In the genomic region with DNA sequence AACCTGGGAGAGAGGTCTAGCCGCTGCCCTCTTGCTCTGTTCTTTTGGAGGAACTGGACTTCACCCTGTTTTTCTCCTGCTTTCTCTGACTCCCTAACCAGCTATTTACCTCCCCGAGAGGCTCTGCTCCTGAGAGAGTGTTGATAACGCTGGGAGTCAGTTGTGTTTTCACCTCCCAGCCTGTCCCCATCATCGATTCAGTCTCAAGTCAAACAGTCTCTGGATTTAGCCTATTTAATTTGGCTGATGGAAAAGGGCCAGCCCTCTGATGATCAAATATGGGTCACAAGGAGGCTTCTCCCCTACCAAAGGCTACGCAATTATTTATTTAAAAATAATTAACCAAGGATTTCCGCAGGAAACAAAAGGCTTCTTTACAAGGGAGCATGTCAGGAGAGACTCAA, we compare ENCODE assay signal across 1 cellular context.
TF ChIP-seq lines count a peak whose summit lies in the region.

No MANE protein-coding gene starts in this region.

TF ChIP-seq in HepG2, 621 proteins besides CTCF, POLR2A, EP300 and RAD21 (continues in another document):
- TF ChIP-seq, protein P1, sequence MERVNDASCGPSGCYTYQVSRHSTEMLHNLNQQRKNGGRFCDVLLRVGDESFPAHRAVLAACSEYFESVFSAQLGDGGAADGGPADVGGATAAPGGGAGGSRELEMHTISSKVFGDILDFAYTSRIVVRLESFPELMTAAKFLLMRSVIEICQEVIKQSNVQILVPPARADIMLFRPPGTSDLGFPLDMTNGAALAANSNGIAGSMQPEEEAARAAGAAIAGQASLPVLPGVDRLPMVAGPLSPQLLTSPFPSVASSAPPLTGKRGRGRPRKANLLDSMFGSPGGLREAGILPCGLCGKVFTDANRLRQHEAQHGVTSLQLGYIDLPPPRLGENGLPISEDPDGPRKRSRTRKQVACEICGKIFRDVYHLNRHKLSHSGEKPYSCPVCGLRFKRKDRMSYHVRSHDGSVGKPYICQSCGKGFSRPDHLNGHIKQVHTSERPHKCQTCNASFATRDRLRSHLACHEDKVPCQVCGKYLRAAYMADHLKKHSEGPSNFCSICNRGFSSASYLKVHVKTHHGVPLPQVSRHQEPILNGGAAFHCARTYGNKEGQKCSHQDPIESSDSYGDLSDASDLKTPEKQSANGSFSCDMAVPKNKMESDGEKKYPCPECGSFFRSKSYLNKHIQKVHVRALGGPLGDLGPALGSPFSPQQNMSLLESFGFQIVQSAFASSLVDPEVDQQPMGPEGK (CRISPR knock-in tag; IDR thresholded peaks at IDR 0.05) = no peak
- TF ChIP-seq ZNF788 (CRISPR knock-in tag; IDR thresholded peaks at IDR 0.05; ENCODE audit: borderline replicate concordance) (no peak), NONO (IDR thresholded peaks at IDR 0.05) (no peak), NONO (CRISPR knock-in tag; conservative IDR thresholded peaks at IDR 0.05) (0 out of 2 replicates have a peak, but pooled peaks have one; percentile 43), PHF21A (CRISPR knock-in tag; IDR thresholded peaks at IDR 0.05) (peak; percentile 47; the same call in 1 of the 2 replicates), ZKSCAN1 (IDR thresholded peaks at IDR 0.05; ENCODE audit: low read length) (no peak), CREM (IDR thresholded peaks at IDR 0.05) (peak; percentile 55; the same call in 1 of the 2 replicates), CREM (CRISPR knock-in tag; IDR thresholded peaks at IDR 0.05) (no peak)
- TF ChIP-seq, protein P2, sequence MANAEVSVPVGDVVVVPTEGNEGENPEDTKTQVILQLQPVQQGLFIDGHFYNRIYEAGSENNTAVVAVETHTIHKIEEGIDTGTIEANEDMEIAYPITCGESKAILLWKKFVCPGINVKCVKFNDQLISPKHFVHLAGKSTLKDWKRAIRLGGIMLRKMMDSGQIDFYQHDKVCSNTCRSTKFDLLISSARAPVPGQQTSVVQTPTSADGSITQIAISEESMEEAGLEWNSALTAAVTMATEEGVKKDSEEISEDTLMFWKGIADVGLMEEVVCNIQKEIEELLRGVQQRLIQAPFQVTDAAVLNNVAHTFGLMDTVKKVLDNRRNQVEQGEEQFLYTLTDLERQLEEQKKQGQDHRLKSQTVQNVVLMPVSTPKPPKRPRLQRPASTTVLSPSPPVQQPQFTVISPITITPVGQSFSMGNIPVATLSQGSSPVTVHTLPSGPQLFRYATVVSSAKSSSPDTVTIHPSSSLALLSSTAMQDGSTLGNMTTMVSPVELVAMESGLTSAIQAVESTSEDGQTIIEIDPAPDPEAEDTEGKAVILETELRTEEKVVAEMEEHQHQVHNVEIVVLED (CRISPR knock-in tag; IDR thresholded peaks at IDR 0.05; ENCODE audit: borderline replicate concordance) = peak; percentile 30; the same call in 1 of the 2 replicates
- TF ChIP-seq, protein P3, sequence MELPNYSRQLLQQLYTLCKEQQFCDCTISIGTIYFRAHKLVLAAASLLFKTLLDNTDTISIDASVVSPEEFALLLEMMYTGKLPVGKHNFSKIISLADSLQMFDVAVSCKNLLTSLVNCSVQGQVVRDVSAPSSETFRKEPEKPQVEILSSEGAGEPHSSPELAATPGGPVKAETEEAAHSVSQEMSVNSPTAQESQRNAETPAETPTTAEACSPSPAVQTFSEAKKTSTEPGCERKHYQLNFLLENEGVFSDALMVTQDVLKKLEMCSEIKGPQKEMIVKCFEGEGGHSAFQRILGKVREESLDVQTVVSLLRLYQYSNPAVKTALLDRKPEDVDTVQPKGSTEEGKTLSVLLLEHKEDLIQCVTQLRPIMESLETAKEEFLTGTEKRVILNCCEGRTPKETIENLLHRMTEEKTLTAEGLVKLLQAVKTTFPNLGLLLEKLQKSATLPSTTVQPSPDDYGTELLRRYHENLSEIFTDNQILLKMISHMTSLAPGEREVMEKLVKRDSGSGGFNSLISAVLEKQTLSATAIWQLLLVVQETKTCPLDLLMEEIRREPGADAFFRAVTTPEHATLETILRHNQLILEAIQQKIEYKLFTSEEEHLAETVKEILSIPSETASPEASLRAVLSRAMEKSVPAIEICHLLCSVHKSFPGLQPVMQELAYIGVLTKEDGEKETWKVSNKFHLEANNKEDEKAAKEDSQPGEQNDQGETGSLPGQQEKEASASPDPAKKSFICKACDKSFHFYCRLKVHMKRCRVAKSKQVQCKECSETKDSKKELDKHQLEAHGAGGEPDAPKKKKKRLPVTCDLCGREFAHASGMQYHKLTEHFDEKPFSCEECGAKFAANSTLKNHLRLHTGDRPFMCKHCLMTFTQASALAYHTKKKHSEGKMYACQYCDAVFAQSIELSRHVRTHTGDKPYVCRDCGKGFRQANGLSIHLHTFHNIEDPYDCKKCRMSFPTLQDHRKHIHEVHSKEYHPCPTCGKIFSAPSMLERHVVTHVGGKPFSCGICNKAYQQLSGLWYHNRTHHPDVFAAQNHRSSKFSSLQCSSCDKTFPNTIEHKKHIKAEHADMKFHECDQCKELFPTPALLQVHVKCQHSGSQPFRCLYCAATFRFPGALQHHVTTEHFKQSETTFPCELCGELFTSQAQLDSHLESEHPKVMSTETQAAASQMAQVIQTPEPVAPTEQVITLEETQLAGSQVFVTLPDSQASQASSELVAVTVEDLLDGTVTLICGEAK (IDR thresholded peaks at IDR 0.05) = no peak
- TF ChIP-seq, protein P3 (CRISPR knock-in tag; IDR thresholded peaks at IDR 0.05) = no peak
- TF ChIP-seq, protein P4, sequence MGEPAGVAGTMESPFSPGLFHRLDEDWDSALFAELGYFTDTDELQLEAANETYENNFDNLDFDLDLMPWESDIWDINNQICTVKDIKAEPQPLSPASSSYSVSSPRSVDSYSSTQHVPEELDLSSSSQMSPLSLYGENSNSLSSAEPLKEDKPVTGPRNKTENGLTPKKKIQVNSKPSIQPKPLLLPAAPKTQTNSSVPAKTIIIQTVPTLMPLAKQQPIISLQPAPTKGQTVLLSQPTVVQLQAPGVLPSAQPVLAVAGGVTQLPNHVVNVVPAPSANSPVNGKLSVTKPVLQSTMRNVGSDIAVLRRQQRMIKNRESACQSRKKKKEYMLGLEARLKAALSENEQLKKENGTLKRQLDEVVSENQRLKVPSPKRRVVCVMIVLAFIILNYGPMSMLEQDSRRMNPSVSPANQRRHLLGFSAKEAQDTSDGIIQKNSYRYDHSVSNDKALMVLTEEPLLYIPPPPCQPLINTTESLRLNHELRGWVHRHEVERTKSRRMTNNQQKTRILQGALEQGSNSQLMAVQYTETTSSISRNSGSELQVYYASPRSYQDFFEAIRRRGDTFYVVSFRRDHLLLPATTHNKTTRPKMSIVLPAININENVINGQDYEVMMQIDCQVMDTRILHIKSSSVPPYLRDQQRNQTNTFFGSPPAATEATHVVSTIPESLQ (CRISPR knock-in tag; conservative IDR thresholded peaks at IDR 0.05) = no peak
- TF ChIP-seq, protein P5, sequence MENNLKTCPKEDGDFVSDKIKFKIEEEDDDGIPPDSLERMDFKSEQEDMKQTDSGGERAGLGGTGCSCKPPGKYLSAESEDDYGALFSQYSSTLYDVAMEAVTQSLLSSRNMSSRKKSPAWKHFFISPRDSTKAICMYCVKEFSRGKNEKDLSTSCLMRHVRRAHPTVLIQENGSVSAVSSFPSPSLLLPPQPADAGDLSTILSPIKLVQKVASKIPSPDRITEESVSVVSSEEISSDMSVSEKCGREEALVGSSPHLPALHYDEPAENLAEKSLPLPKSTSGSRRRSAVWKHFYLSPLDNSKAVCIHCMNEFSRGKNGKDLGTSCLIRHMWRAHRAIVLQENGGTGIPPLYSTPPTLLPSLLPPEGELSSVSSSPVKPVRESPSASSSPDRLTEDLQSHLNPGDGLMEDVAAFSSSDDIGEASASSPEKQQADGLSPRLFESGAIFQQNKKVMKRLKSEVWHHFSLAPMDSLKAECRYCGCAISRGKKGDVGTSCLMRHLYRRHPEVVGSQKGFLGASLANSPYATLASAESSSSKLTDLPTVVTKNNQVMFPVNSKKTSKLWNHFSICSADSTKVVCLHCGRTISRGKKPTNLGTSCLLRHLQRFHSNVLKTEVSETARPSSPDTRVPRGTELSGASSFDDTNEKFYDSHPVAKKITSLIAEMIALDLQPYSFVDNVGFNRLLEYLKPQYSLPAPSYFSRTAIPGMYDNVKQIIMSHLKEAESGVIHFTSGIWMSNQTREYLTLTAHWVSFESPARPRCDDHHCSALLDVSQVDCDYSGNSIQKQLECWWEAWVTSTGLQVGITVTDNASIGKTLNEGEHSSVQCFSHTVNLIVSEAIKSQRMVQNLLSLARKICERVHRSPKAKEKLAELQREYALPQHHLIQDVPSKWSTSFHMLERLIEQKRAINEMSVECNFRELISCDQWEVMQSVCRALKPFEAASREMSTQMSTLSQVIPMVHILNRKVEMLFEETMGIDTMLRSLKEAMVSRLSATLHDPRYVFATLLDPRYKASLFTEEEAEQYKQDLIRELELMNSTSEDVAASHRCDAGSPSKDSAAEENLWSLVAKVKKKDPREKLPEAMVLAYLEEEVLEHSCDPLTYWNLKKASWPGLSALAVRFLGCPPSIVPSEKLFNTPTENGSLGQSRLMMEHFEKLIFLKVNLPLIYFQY (CRISPR knock-in tag; IDR thresholded peaks at IDR 0.05; ENCODE audit: borderline replicate concordance) = no peak
- TF ChIP-seq, protein P6, sequence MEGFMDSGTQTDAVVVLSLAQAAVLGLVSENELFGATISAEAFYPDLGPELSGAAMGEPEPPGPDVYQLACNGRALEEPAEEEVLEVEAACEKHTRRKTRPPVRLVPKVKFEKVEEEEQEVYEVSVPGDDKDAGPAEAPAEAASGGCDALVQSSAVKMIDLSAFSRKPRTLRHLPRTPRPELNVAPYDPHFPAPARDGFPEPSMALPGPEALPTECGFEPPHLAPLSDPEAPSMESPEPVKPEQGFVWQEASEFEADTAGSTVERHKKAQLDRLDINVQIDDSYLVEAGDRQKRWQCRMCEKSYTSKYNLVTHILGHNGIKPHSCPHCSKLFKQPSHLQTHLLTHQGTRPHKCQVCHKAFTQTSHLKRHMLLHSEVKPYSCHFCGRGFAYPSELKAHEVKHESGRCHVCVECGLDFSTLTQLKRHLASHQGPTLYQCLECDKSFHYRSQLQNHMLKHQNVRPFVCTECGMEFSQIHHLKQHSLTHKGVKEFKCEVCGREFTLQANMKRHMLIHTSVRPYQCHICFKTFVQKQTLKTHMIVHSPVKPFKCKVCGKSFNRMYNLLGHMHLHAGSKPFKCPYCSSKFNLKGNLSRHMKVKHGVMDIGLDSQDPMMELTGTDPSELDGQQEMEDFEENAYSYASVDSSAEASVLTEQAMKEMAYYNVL (CRISPR knock-in tag; IDR thresholded peaks at IDR 0.05; ENCODE audit: borderline replicate concordance) = peak; percentile 81; the same call in 1 of the 2 replicates
- TF ChIP-seq, protein P7, sequence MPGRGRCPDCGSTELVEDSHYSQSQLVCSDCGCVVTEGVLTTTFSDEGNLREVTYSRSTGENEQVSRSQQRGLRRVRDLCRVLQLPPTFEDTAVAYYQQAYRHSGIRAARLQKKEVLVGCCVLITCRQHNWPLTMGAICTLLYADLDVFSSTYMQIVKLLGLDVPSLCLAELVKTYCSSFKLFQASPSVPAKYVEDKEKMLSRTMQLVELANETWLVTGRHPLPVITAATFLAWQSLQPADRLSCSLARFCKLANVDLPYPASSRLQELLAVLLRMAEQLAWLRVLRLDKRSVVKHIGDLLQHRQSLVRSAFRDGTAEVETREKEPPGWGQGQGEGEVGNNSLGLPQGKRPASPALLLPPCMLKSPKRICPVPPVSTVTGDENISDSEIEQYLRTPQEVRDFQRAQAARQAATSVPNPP (CRISPR knock-in tag; IDR thresholded peaks at IDR 0.05) = no peak
- TF ChIP-seq, protein P8, sequence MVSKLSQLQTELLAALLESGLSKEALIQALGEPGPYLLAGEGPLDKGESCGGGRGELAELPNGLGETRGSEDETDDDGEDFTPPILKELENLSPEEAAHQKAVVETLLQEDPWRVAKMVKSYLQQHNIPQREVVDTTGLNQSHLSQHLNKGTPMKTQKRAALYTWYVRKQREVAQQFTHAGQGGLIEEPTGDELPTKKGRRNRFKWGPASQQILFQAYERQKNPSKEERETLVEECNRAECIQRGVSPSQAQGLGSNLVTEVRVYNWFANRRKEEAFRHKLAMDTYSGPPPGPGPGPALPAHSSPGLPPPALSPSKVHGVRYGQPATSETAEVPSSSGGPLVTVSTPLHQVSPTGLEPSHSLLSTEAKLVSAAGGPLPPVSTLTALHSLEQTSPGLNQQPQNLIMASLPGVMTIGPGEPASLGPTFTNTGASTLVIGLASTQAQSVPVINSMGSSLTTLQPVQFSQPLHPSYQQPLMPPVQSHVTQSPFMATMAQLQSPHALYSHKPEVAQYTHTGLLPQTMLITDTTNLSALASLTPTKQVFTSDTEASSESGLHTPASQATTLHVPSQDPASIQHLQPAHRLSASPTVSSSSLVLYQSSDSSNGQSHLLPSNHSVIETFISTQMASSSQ (IDR thresholded peaks at IDR 0.05; ENCODE audit: low read depth) = peak; percentile 53
- TF ChIP-seq, protein P8 (CRISPR knock-in tag; IDR thresholded peaks at IDR 0.05; ENCODE audit: borderline replicate concordance) = no peak
